23 cellular contexts compared by ENCODE assay signal in genomic region chr5:2393556-2393955, GRCh38.
"Had no signal": no experiment of that assay in that cellular context is flagged by ENCODE, and none has a peak within 500 bp of the region (broad histone marks: within the 10 kb centered on the region; RNA-seq: fewer than 3 reads in every experiment).

No MANE protein-coding gene starts in this region.

- H3K27me3 ChIP-seq: foreskin keratinocyte, hepatocyte had no signal

- H3K27ac Mint-ChIP-seq: immature natural killer cell, memory B cell had no signal

- H3K4me3 Mint-ChIP-seq: immature natural killer cell, memory B cell had no signal

- H3K36me3 ChIP-seq: esophagus muscularis mucosa, gastroesophageal sphincter, heart left ventricle had no signal

- DNase-seq: dermis blood vessel endothelial cell; dorsolateral prefrontal cortex; effector CD4-positive, alpha-beta T cell; effector memory CD4-positive, alpha-beta T cell; foreskin keratinocyte; heart left ventricle; hypothalamus; immature natural killer cell; islet precursor cell; kidney; kidney glomerular epithelial cell; left colon; left ventricle myocardium superior; mammary epithelial cell; mesendoderm; midbrain had no signal

- H3K27ac ChIP-seq: coronary artery, dorsolateral prefrontal cortex, esophagus muscularis mucosa, foreskin keratinocyte, gastroesophageal sphincter, heart left ventricle, hepatocyte had no signal

- H3K4me2 ChIP-seq: hepatocyte had no signal

- H3K4me1 ChIP-seq: esophagus muscularis mucosa, foreskin keratinocyte, gastroesophageal sphincter, heart left ventricle had no signal

- H3K4me1 Mint-ChIP-seq: immature natural killer cell, memory B cell had no signal

- ATAC-seq: foreskin keratinocyte, gastroesophageal sphincter, heart left ventricle, left colon, left lobe of liver, left ventricle myocardium superior had no signal

- H3K36me3 Mint-ChIP-seq: immature natural killer cell, memory B cell had no signal

- H3K9me3 ChIP-seq: esophagus muscularis mucosa, gastroesophageal sphincter, heart left ventricle had no signal

- H2AFZ ChIP-seq: hepatocyte had no signal

- H3K4me3 ChIP-seq: coronary artery, dorsolateral prefrontal cortex, esophagus muscularis mucosa, gastroesophageal sphincter, heart left ventricle, hepatocyte, lung had no signal
